Comparison of ENCODE assay signal across 1 cellular context in the genomic region with DNA sequence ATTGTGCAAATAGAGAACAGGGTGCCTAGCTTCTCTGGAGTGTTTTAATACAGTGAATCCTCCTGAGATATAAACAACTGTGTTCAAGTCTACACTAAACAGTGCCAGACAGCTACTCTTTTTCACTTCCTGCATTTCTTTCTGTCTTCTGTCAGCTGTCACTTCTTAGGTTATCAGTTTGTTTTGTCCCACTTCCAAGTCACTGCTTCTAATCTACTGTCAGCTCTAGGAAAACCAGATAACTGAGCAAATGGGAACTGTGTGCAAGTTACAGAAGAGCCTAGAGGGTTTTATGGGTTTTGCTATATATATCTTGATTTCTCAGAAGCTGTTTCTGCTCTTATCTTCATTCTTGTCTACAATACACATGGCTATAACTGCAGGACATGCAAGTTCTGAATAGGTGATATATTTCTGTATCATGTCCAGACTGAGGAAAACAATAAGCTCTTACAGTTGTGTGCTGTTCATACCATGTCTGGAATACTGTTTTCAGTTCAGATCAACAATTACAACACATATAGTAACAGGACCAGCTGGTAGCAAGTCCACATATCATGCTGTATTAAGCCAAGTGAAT.
TF ChIP-seq lines count a peak whose summit lies in the region.

No MANE protein-coding gene starts in this region.

TF ChIP-seq in K562, 482 proteins besides CTCF, POLR2A, EP300 and RAD21 (continued from another document and continues in another):
- TF ChIP-seq TEAD4 (IDR thresholded peaks at IDR 0.05; ENCODE audit: low read length) = peak; percentile 84
- no peak for TF ChIP-seq TEAD4 (CRISPR knock-in tag; IDR thresholded peaks at IDR 0.05; ENCODE audit: borderline replicate concordance)
- TF ChIP-seq NCOR1 (IDR thresholded peaks at IDR 0.05) = peak; percentile 85
- peak; percentile 81 for TF ChIP-seq SMAD4 (CRISPR knock-in tag; conservative IDR thresholded peaks at IDR 0.05)
- TF ChIP-seq, protein P1, sequence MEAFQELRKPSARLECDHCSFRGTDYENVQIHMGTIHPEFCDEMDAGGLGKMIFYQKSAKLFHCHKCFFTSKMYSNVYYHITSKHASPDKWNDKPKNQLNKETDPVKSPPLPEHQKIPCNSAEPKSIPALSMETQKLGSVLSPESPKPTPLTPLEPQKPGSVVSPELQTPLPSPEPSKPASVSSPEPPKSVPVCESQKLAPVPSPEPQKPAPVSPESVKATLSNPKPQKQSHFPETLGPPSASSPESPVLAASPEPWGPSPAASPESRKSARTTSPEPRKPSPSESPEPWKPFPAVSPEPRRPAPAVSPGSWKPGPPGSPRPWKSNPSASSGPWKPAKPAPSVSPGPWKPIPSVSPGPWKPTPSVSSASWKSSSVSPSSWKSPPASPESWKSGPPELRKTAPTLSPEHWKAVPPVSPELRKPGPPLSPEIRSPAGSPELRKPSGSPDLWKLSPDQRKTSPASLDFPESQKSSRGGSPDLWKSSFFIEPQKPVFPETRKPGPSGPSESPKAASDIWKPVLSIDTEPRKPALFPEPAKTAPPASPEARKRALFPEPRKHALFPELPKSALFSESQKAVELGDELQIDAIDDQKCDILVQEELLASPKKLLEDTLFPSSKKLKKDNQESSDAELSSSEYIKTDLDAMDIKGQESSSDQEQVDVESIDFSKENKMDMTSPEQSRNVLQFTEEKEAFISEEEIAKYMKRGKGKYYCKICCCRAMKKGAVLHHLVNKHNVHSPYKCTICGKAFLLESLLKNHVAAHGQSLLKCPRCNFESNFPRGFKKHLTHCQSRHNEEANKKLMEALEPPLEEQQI (IDR thresholded peaks at IDR 0.05) = 0 out of 2 replicates have a peak, but pooled peaks have one; percentile 20
- TF ChIP-seq NR2C1 (IDR thresholded peaks at IDR 0.05) = no peak
- TF ChIP-seq NR2C1 (tag; IDR thresholded peaks at IDR 0.05) = 0 out of 2 replicates have a peak, but pooled peaks have one; percentile 32
- peak; percentile 86 for TF ChIP-seq DPF2 (IDR thresholded peaks at IDR 0.05)
- TF ChIP-seq KDM1A (IDR thresholded peaks at IDR 0.05) = peak in 1 of 2 experiments; percentile 54; a peak in 1 of 4 replicates
- TF ChIP-seq SIN3B (IDR thresholded peaks at IDR 0.05; ENCODE audit: low read depth) = no peak
- TF ChIP-seq, protein P2, sequence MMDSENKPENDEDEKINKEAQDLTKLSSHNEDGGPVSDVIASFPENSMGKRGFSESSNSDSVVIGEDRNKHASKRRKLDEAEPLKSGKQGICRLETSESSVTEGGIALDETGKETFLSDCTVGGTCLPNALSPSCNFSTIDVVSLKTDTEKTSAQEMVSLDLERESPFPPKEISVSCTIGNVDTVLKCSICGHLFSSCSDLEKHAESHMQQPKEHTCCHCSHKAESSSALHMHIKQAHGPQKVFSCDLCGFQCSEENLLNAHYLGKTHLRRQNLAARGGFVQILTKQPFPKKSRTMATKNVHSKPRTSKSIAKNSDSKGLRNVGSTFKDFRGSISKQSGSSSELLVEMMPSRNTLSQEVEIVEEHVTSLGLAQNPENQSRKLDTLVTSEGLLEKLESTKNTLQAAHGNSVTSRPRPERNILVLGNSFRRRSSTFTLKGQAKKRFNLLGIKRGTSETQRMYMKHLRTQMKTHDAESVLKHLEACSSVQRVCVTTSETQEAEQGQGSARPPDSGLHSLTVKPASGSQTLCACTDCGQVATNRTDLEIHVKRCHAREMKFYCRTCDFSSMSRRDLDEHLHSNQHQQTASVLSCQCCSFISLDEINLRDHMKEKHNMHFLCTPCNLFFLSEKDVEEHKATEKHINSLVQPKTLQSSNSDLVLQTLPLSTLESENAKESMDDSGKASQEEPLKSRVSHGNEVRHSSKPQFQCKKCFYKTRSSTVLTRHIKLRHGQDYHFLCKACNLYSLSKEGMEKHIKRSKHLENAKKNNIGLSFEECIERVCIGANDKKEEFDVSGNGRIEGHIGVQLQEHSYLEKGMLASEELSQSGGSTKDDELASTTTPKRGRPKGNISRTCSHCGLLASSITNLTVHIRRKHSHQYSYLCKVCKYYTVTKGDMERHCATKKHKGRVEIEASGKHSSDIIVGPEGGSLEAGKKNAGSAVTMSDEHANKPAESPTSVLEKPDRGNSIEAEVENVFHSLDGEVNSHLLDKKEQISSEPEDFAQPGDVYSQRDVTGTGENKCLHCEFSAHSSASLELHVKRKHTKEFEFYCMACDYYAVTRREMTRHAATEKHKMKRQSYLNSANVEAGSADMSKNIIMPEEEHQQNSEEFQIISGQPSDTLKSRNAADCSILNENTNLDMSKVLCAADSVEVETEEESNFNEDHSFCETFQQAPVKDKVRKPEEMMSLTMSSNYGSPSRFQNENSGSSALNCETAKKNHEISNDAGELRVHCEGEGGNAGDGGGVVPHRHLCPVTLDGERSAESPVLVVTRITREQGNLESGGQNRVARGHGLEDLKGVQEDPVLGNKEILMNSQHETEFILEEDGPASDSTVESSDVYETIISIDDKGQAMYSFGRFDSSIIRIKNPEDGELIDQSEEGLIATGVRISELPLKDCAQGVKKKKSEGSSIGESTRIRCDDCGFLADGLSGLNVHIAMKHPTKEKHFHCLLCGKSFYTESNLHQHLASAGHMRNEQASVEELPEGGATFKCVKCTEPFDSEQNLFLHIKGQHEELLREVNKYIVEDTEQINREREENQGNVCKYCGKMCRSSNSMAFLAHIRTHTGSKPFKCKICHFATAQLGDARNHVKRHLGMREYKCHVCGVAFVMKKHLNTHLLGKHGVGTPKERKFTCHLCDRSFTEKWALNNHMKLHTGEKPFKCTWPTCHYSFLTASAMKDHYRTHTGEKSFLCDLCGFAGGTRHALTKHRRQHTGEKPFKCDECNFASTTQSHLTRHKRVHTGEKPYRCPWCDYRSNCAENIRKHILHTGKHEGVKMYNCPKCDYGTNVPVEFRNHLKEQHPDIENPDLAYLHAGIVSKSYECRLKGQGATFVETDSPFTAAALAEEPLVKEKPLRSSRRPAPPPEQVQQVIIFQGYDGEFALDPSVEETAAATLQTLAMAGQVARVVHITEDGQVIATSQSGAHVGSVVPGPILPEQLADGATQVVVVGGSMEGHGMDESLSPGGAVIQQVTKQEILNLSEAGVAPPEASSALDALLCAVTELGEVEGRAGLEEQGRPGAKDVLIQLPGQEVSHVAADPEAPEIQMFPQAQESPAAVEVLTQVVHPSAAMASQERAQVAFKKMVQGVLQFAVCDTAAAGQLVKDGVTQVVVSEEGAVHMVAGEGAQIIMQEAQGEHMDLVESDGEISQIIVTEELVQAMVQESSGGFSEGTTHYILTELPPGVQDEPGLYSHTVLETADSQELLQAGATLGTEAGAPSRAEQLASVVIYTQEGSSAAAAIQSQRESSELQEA (IDR thresholded peaks at IDR 0.05; ENCODE audit: low read depth) = no peak
- TF ChIP-seq, protein P3, sequence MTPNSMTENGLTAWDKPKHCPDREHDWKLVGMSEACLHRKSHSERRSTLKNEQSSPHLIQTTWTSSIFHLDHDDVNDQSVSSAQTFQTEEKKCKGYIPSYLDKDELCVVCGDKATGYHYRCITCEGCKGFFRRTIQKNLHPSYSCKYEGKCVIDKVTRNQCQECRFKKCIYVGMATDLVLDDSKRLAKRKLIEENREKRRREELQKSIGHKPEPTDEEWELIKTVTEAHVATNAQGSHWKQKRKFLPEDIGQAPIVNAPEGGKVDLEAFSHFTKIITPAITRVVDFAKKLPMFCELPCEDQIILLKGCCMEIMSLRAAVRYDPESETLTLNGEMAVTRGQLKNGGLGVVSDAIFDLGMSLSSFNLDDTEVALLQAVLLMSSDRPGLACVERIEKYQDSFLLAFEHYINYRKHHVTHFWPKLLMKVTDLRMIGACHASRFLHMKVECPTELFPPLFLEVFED (CRISPR knock-in tag; conservative IDR thresholded peaks at IDR 0.05) = no peak
- peak; percentile 90 for TF ChIP-seq CBFA2T3 (IDR thresholded peaks at IDR 0.05)
- TF ChIP-seq SMARCA4 (IDR thresholded peaks at IDR 0.05) = peak; percentile 84
- TF ChIP-seq MEIS2 (IDR thresholded peaks at IDR 0.05; ENCODE audit: partially characterized antibody) = peak; percentile 93
- peak; percentile 82 for TF ChIP-seq HDAC2 (IDR thresholded peaks at IDR 0.05)
- TF ChIP-seq NFE2 (IDR thresholded peaks at IDR 0.05; ENCODE audit: low read depth) = peak; percentile 24; the same call in 1 of the 2 replicates
- TF ChIP-seq SMARCE1 (IDR thresholded peaks at IDR 0.05) = peak; percentile 71
- TF ChIP-seq ZEB2 (IDR thresholded peaks at IDR 0.05) = 0 out of 2 replicates have a peak, but pooled peaks have one; percentile 38
- peak; percentile 93 for TF ChIP-seq SOX6 (IDR thresholded peaks at IDR 0.05)
- TF ChIP-seq MYC (IDR thresholded peaks at IDR 0.05; ENCODE audit: low read depth, low read length) = peak; percentile 29; the same call in 1 of the 2 replicates
- TF ChIP-seq MYC (CRISPR knock-in tag; IDR thresholded peaks at IDR 0.05; ENCODE audit: borderline replicate concordance, low read depth) = no peak
- TF ChIP-seq TCF3 (CRISPR knock-in tag; IDR thresholded peaks at IDR 0.05) = peak; percentile 40
- TF ChIP-seq, protein P4, sequence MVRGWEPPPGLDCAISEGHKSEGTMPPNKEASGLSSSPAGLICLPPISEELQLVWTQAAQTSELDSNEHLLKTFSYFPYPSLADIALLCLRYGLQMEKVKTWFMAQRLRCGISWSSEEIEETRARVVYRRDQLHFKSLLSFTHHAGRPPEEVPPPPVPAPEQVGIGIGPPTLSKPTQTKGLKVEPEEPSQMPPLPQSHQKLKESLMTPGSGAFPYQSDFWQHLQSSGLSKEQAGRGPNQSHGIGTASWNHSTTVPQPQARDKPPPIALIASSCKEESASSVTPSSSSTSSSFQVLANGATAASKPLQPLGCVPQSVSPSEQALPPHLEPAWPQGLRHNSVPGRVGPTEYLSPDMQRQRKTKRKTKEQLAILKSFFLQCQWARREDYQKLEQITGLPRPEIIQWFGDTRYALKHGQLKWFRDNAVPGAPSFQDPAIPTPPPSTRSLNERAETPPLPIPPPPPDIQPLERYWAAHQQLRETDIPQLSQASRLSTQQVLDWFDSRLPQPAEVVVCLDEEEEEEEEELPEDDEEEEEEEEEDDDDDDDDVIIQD (CRISPR knock-in tag; IDR thresholded peaks at IDR 0.05) = no peak
- TF ChIP-seq PHF8 (IDR thresholded peaks at IDR 0.05; ENCODE audit: borderline replicate concordance, low read length) = no peak
- TF ChIP-seq NFIC (IDR thresholded peaks at IDR 0.05) = peak; percentile 85
- TF ChIP-seq ZNF263 (CRISPR knock-in tag; IDR thresholded peaks at IDR 0.05; ENCODE audit: borderline replicate concordance) = no peak
- TF ChIP-seq PML (IDR thresholded peaks at IDR 0.05; ENCODE audit: low read length) = peak; percentile 44; the same call in 1 of the 2 replicates
- TF ChIP-seq LEF1 (IDR thresholded peaks at IDR 0.05) = 0 out of 2 replicates have a peak, but pooled peaks have one; percentile 57
- peak; percentile 59 for TF ChIP-seq HMGN3 (IDR thresholded peaks at IDR 0.05; ENCODE audit: borderline replicate concordance, extremely low read depth, insufficient read length, low read depth, low read length)
- TF ChIP-seq TAL1 (IDR thresholded peaks at IDR 0.05) = peak; percentile 83
- TF ChIP-seq NRF1 (conservative IDR thresholded peaks at IDR 0.05 in 1 of 2, IDR thresholded peaks at IDR 0.05 in 1 of 2) = 0 out of 4 replicates have a peak, but pooled peaks of 1 of the 2 experiments have one; percentile 19
- no peak for TF ChIP-seq ATF7 (IDR thresholded peaks at IDR 0.05)
- TF ChIP-seq TCF7 (IDR thresholded peaks at IDR 0.05; ENCODE audit: borderline replicate concordance) = no peak
- TF ChIP-seq, protein P5, sequence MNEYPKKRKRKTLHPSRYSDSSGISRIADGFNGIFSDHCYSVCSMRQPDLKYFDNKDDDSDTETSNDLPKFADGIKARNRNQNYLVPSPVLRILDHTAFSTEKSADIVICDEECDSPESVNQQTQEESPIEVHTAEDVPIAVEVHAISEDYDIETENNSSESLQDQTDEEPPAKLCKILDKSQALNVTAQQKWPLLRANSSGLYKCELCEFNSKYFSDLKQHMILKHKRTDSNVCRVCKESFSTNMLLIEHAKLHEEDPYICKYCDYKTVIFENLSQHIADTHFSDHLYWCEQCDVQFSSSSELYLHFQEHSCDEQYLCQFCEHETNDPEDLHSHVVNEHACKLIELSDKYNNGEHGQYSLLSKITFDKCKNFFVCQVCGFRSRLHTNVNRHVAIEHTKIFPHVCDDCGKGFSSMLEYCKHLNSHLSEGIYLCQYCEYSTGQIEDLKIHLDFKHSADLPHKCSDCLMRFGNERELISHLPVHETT (CRISPR knock-in tag; conservative IDR thresholded peaks at IDR 0.05 in 1 of 2, IDR thresholded peaks at IDR 0.05 in 1 of 2) = 0 out of 4 replicates have a peak, but pooled peaks of 1 of the 2 experiments have one; percentile 24
- TF ChIP-seq TRIM24 (IDR thresholded peaks at IDR 0.05) = peak; percentile 41 to 43; a peak in 1 of 4 replicates
- peak; percentile 41; the same call in 1 of the 2 replicates for TF ChIP-seq FOSL1 (tag; conservative IDR thresholded peaks at IDR 0.05)
- TF ChIP-seq, protein P6, sequence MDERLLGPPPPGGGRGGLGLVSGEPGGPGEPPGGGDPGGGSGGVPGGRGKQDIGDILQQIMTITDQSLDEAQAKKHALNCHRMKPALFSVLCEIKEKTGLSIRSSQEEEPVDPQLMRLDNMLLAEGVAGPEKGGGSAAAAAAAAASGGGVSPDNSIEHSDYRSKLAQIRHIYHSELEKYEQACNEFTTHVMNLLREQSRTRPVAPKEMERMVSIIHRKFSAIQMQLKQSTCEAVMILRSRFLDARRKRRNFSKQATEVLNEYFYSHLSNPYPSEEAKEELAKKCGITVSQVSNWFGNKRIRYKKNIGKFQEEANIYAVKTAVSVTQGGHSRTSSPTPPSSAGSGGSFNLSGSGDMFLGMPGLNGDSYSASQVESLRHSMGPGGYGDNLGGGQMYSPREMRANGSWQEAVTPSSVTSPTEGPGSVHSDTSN (CRISPR knock-in tag; IDR thresholded peaks at IDR 0.05; ENCODE audit: low read depth) = no peak
- TF ChIP-seq, protein P6 (tag; conservative IDR thresholded peaks at IDR 0.05; ENCODE audit: low read depth) = peak; percentile 73
- TF ChIP-seq TAF9B (IDR thresholded peaks at IDR 0.05; ENCODE audit: partially characterized antibody) = peak; percentile 62
- TF ChIP-seq, protein P7, sequence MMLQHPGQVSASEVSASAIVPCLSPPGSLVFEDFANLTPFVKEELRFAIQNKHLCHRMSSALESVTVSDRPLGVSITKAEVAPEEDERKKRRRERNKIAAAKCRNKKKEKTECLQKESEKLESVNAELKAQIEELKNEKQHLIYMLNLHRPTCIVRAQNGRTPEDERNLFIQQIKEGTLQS (IDR thresholded peaks at IDR 0.05) = no peak
- TF ChIP-seq, protein P7 (CRISPR knock-in tag; conservative IDR thresholded peaks at IDR 0.05) = no peak
- TF ChIP-seq TARDBP (IDR thresholded peaks at IDR 0.05) = no peak
- TF ChIP-seq RB1 (IDR thresholded peaks at IDR 0.05; ENCODE audit: low read depth) = no peak
- no peak for TF ChIP-seq SRSF1 (IDR thresholded peaks at IDR 0.05; ENCODE audit: low read depth, low read length)
